ENCODE assay signal across 1 cellular context in the genomic region with DNA sequence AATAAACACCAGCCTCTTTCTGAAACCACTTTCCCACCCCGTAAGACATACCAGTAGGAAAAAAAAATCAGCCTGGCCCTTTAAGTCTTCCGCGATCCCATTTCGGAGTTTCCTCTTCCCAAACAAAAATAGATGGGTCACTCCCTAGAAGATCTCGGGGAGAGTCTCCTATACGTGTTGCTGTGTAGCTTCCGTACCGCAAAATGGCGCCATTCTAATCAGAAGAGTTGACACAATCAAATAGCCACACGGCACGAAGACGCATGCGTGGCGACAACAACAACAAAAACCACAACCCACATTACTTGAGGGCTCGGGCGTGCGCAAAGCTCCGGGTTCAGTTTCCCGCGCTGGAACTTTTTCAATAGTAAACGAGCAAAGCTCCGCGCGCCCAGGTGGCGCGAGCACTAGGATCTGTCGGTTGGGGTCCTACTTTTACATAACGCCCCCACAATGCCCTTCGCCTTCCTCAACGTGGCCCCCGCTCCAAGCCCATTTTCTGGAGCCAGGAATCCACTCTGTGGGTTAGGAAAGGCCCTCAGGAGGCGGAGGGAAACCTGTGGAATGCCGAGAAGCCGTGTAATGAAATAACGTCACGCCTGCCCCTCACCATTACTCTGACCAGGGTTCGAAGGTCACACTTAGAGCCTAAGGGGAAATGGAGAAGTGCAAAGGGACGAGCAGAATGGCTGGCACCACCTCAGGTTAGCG.
TF ChIP-seq lines count a peak whose summit lies in the region.

Gene GPANK1 (minus strand): TSS at position 208 of the 711 bp plus-strand sequence. CDS start 519 bp downstream, outside the sequence.

TF ChIP-seq in K562, 482 proteins besides CTCF, POLR2A, EP300 and RAD21 (continued from another document and continues in another):
- TF ChIP-seq CBX8 (IDR thresholded peaks at IDR 0.05; ENCODE audit: borderline replicate concordance, extremely low read depth, low read depth, low read length, poor library complexity, severe bottlenecking) (no peak), PRMT5 (CRISPR knock-in tag; IDR thresholded peaks at IDR 0.05) (no peak), KAT2B (IDR thresholded peaks at IDR 0.05; ENCODE audit: low read depth, low read length) (no peak), ZNF146 (CRISPR knock-in tag; IDR thresholded peaks at IDR 0.05; ENCODE audit: unreplicated experiment) (no peak), REST (CRISPR knock-in tag; IDR thresholded peaks at IDR 0.05; ENCODE audit: low read depth) (no peak), FOXK1 (CRISPR knock-in tag; IDR thresholded peaks at IDR 0.05; ENCODE audit: borderline replicate concordance) (peak; percentile 95; the same call in 1 of the 2 replicates), HNRNPK (IDR thresholded peaks at IDR 0.05; ENCODE audit: low read depth, low read length, poor library complexity, severe bottlenecking) (no peak), PCBP2 (IDR thresholded peaks at IDR 0.05; ENCODE audit: low read depth, low read length, poor library complexity, severe bottlenecking) (no peak), NONO (IDR thresholded peaks at IDR 0.05; ENCODE audit: low read depth in 2 of 2, low read length in 1 of 2) (no peak), ATF7 (IDR thresholded peaks at IDR 0.05) (peak; percentile 87), SAFB2 (IDR thresholded peaks at IDR 0.05; ENCODE audit: borderline replicate concordance, low read depth, low read length, severe bottlenecking) (no peak), PTBP1 (IDR thresholded peaks at IDR 0.05; ENCODE audit: low read depth, low read length) (no peak), SREBF2 (CRISPR knock-in tag; IDR thresholded peaks at IDR 0.05) (0 out of 2 replicates have a peak, but pooled peaks have one; percentile 92), JUN (IDR thresholded peaks at IDR 0.05; ENCODE audit: borderline replicate concordance, low read depth, low read length) (peak; percentile 48; the same call in 1 of the 2 replicates), JUN (CRISPR knock-in tag; IDR thresholded peaks at IDR 0.05; ENCODE audit: borderline replicate concordance) (no peak), BRF1 (IDR thresholded peaks at IDR 0.05; ENCODE audit: borderline replicate concordance, extremely low read depth, insufficient read length) (no peak), CREBBP (IDR thresholded peaks at IDR 0.05; ENCODE audit: low read depth, low read length) (no peak), ZBED1 (IDR thresholded peaks at IDR 0.05) (no peak; the same call in 1 of the 2 replicates), HMGXB4 (CRISPR knock-in tag; IDR thresholded peaks at IDR 0.05) (no peak; the same call in 1 of the 2 replicates), NFYB (IDR thresholded peaks at IDR 0.05; ENCODE audit: extremely low read depth, insufficient read length) (no peak), HDAC1 (IDR thresholded peaks at IDR 0.05) (peak in 1 of 2 experiments; percentile 6; a peak in 1 of 4 replicates), SETDB1 (IDR thresholded peaks at IDR 0.05; ENCODE audit: low read length) (no peak), TFAM (CRISPR knock-in tag; conservative IDR thresholded peaks at IDR 0.05) (no peak), BRD9 (IDR thresholded peaks at IDR 0.05; ENCODE audit: low read depth, partially characterized antibody) (peak; percentile 32), SRSF1 (IDR thresholded peaks at IDR 0.05; ENCODE audit: low read depth, low read length) (no peak), MIER1 (IDR thresholded peaks at IDR 0.05; ENCODE audit: low read depth) (no peak), MECOM (CRISPR knock-in tag; IDR thresholded peaks at IDR 0.05) (peak; percentile 65; the same call in 1 of the 2 replicates), ZNF764 (CRISPR knock-in tag; IDR thresholded peaks at IDR 0.05; ENCODE audit: low read depth) (no peak), MXI1 (IDR thresholded peaks at IDR 0.05; ENCODE audit: low read depth, low read length) (peak; percentile 87), BCL6 (CRISPR knock-in tag; IDR thresholded peaks at IDR 0.05) (no peak), RREB1 (CRISPR knock-in tag; IDR thresholded peaks at IDR 0.05) (no peak), HNRNPH1 (optimal IDR thresholded peaks at IDR 0.05; ENCODE audit: low read depth, low read length) (no peak), ARID1B (IDR thresholded peaks at IDR 0.05) (no peak), NKRF (IDR thresholded peaks at IDR 0.05; ENCODE audit: borderline replicate concordance) (peak; percentile 39; the same call in 1 of the 2 replicates), SLC30A9 (CRISPR knock-in tag; IDR thresholded peaks at IDR 0.05) (no peak), NFIX (CRISPR knock-in tag; IDR thresholded peaks at IDR 0.05; ENCODE audit: low read depth) (no peak), FOXA3 (CRISPR knock-in tag; conservative IDR thresholded peaks at IDR 0.05 in 1 of 2, IDR thresholded peaks at IDR 0.05 in 1 of 2) (peak in 1 of 2 experiments; percentile 78; a peak in 3 of 4 replicates), CBX3 (IDR thresholded peaks at IDR 0.05; ENCODE audit: borderline replicate concordance in 1 of 2, low read length in 2 of 2) (no peak; a peak in 1 of 3 replicates), DMBX1 (CRISPR knock-in tag; IDR thresholded peaks at IDR 0.05; ENCODE audit: borderline replicate concordance) (peak; percentile 44; the same call in 1 of the 2 replicates), STAG1 (CRISPR knock-in tag; IDR thresholded peaks at IDR 0.05; ENCODE audit: borderline replicate concordance) (no peak), FOXJ3 (CRISPR knock-in tag; IDR thresholded peaks at IDR 0.05) (no peak; the same call in 1 of the 2 replicates), ZNF584 (CRISPR knock-in tag; IDR thresholded peaks at IDR 0.05; ENCODE audit: low read depth) (no peak), RBFOX2 (IDR thresholded peaks at IDR 0.05; ENCODE audit: low read depth, low read length) (peak; percentile 85; the same call in 1 of the 2 replicates), ZNF699 (CRISPR knock-in tag; IDR thresholded peaks at IDR 0.05; ENCODE audit: insufficient replicate concordance) (no peak)
- TF ChIP-seq, protein P1, sequence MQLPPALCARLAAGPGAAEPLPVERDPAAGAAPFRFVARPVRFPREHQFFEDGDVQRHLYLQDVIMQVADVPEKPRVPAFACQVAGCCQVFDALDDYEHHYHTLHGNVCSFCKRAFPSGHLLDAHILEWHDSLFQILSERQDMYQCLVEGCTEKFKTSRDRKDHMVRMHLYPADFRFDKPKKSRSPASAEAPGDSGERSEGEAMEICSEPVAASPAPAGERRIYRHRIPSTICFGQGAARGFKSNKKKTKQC (CRISPR knock-in tag; IDR thresholded peaks at IDR 0.05) = peak; percentile 95
- TF ChIP-seq, protein P2, sequence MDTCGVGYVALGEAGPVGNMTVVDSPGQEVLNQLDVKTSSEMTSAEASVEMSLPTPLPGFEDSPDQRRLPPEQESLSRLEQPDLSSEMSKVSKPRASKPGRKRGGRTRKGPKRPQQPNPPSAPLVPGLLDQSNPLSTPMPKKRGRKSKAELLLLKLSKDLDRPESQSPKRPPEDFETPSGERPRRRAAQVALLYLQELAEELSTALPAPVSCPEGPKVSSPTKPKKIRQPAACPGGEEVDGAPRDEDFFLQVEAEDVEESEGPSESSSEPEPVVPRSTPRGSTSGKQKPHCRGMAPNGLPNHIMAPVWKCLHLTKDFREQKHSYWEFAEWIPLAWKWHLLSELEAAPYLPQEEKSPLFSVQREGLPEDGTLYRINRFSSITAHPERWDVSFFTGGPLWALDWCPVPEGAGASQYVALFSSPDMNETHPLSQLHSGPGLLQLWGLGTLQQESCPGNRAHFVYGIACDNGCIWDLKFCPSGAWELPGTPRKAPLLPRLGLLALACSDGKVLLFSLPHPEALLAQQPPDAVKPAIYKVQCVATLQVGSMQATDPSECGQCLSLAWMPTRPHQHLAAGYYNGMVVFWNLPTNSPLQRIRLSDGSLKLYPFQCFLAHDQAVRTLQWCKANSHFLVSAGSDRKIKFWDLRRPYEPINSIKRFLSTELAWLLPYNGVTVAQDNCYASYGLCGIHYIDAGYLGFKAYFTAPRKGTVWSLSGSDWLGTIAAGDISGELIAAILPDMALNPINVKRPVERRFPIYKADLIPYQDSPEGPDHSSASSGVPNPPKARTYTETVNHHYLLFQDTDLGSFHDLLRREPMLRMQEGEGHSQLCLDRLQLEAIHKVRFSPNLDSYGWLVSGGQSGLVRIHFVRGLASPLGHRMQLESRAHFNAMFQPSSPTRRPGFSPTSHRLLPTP (IDR thresholded peaks at IDR 0.05; ENCODE audit: borderline replicate concordance, extremely low read depth, insufficient read length) = no peak
